Comparison of ENCODE assay signal across 8 cellular contexts in genomic region chr1:234893725-234894630, GRCh38.
DNase-seq lines count a peak whose midpoint lies in the region; ATAC-seq and TF ChIP-seq lines count a peak whose summit lies in the region.

No MANE protein-coding gene starts in this region.

- peak; percentile 72 for DNase-seq in activated CD4-positive, alpha-beta T cell treated with anti-CD3 and anti-CD28 coated beads for 48 hours
- no peak for DNase-seq in activated CD4-positive, alpha-beta T cell treated with anti-CD3 and anti-CD28 coated beads, Interleukin-2, amount 50 U/mL, for 1 hour
- peak; percentile 32 for DNase-seq in OCI-M1 (lab: John Stamatoyannopoulos, UW)
- DNase-seq in endothelial cell (ENCODE audit: low spot score): no peak
- peak; percentile 18 to 34 for DNase-seq in stimulated activated CD4-positive, alpha-beta T cell treated with anti-CD3 and anti-CD28 coated beads, Interleukin-2, amount 100 ng/mL, for 48 hours
- DNase-seq in GM19238 (ENCODE audit: insufficient read length, low spot score): no peak
- no peak for DNase-seq in dedifferentiated amniotic fluid mesenchymal stem cell (ENCODE audit: extremely low spot score)

- no peak for TF ChIP-seq CTCF in endothelial cell (IDR thresholded peaks at IDR 0.05; ENCODE audit: unreplicated experiment)

- peaks cover 12% of the 10 kb centered on the region for H3K27me3 Mint-ChIP-seq in endothelial cell (ENCODE audit: unreplicated experiment)

- no peaks in the 10 kb centered on the region for H3K36me3 Mint-ChIP-seq in endothelial cell (ENCODE audit: low read depth, unreplicated experiment)

- peak overlapping the region; percentile 34 for H3K27ac Mint-ChIP-seq in endothelial cell (ENCODE audit: unreplicated experiment)

- H3K4me1 Mint-ChIP-seq in endothelial cell (ENCODE audit: unreplicated experiment): peaks cover 17% of the 10 kb centered on the region

- H3K9me3 Mint-ChIP-seq in endothelial cell (ENCODE audit: unreplicated experiment): no peaks in the 10 kb centered on the region

- H3K4me3 Mint-ChIP-seq in endothelial cell (ENCODE audit: unreplicated experiment): no peak overlapping the region

- ATAC-seq in HG03196 (IDR thresholded peaks at IDR 0.05; ENCODE audit: unreplicated experiment): no peak

Comparison
In these comparisons a context has a peak if more than half of its experiments do, and no peak if none do; other contexts are left out.
1. DNase-seq: peak in activated CD4-positive, alpha-beta T cell treated with anti-CD3 and anti-CD28 coated beads for 48 hours (single experiment), OCI-M1 (single experiment) and stimulated activated CD4-positive, alpha-beta T cell treated with anti-CD3 and anti-CD28 coated beads, Interleukin-2, amount 100 ng/mL, for 48 hours (2 of 2); none in activated CD4-positive, alpha-beta T cell treated with anti-CD3 and anti-CD28 coated beads, Interleukin-2, amount 50 U/mL, for 1 hour (single experiment), endothelial cell (single experiment), GM19238 (single experiment) and dedifferentiated amniotic fluid mesenchymal stem cell (single experiment).